In genomic region chr2:12714391-12715221, GRCh38 we compare ENCODE assay signal across 9 cellular contexts. TPM values are rescaled to one million over a fixed set of nuclear protein-coding genes. Genes with fewer than 3 reads are reported as not detected.
DNase-seq lines count a peak whose midpoint lies in the region; ATAC-seq and TF ChIP-seq lines count a peak whose summit lies in the region.
"Had no signal": no experiment of that assay in that cellular context is flagged by ENCODE, and none has a peak within 500 bp of the region (broad histone marks: within the 10 kb centered on the region; RNA-seq: fewer than 3 reads in every experiment).

No MANE protein-coding gene starts in this region.

- H3K9me3 ChIP-seq in right atrium auricular region (no peaks in the 10 kb centered on the region), mesodermal cell (ENCODE audit: control insufficient read depth, low read length) (no peaks in the 10 kb centered on the region), aorta (ENCODE audit: control insufficient read depth, low read length) (no peaks in the 10 kb centered on the region)

- H3K27ac ChIP-seq in right atrium auricular region, result peak overlapping the region; percentile 93 to 98
- H3K27ac ChIP-seq in mesodermal cell (ENCODE audit: low read depth, low read length, severe bottlenecking), result peak overlapping the region; percentile 43
- H3K27ac ChIP-seq in aorta (ENCODE audit: low read depth in 1 of 2, low read length in 2 of 2), result peak overlapping the region; percentile 77 to 92

- intact Hi-C loops in left cardiac atrium (cut with DNase I) (loop anchor here (5.0 to 10.0 kb wide), 6 partner anchors 170 to 882 kb away; no protein-coding TSS in a partner anchor), aorta (cut with DNase I) (loop anchor here (2.0 to 10.0 kb wide), 14 partner anchors 100 to 852 kb away; no protein-coding TSS in a partner anchor)

- WGBS in mesodermal cell (ENCODE audit: insufficient coverage in 2 of 2), 2 experiments, result 85% methylated on average over 7 to 9 of the region's 10 CpGs
- 3 to 7% methylated on average over 10 of the region's 10 CpGs for WGBS in aorta, 2 donors

- H3K4me1 ChIP-seq in right atrium auricular region (peaks cover 0 to 20% of the 10 kb centered on the region in 2 donors), mesodermal cell (ENCODE audit: control insufficient read depth, insufficient read depth, low read length, poor library complexity, severe bottlenecking) (peaks cover 11% of the 10 kb centered on the region), aorta (ENCODE audit: control insufficient read depth in 1 of 2, insufficient read depth in 2 of 2, low read length in 2 of 2) (no peaks in the 10 kb centered on the region)

- H3K27me3 ChIP-seq in right atrium auricular region (no peaks in the 10 kb centered on the region), aorta (ENCODE audit: control insufficient read depth in 1 of 2, insufficient read depth in 2 of 2, low read length in 1 of 2) (no peaks in the 10 kb centered on the region)

- DNase-seq in right atrium auricular region (ENCODE audit: low spot score) (no peak), left cardiac atrium (no peak), cardiac fibroblast (ENCODE audit: low read depth in 2 of 2) (peak; percentile 69 to 73), aorta (peak in 1 of 2 donors; percentile 63), activated gamma-delta T cell (lab: John Stamatoyannopoulos, UW) (no peak), NCI-H774 (lab: John Stamatoyannopoulos, UW) (no peak), NCI-H2196 (lab: John Stamatoyannopoulos, UW; ENCODE audit: unreplicated experiment) (no peak)
- DNase-seq: islet precursor cell had no signal

- H3K4me3 ChIP-seq in right atrium auricular region (no peak overlapping the region), cardiac fibroblast (replicated peaks in 1 of 2; ENCODE audit: low read depth in 2 of 2, low read length in 2 of 2) (no peak overlapping the region), mesodermal cell (ENCODE audit: extremely low read depth, insufficient read depth, low read length, poor library complexity, severe bottlenecking) (no peak overlapping the region), aorta (ENCODE audit: low read length in 2 of 2) (no peak overlapping the region)

- no peak for TF ChIP-seq CTCF in right atrium auricular region (IDR thresholded peaks at IDR 0.05)
- no peak for TF ChIP-seq CTCF in cardiac fibroblast (IDR thresholded peaks at IDR 0.05; ENCODE audit: low read depth, low read length)

- H3K36me3 ChIP-seq in right atrium auricular region (no peaks in the 10 kb centered on the region), mesodermal cell (ENCODE audit: control insufficient read depth, insufficient read depth, low read length) (no peaks in the 10 kb centered on the region), aorta (ENCODE audit: control insufficient read depth in 1 of 2, insufficient read depth in 2 of 2, low read length in 1 of 2) (no peaks in the 10 kb centered on the region)

- ATAC-seq in left cardiac atrium (no peak), aorta (ENCODE audit: low FRiP score) (peak; percentile 65)

RNA-seq across cellular contexts. Expression of gene TRIB2, which starts 2.1 kb away (rescaled TPM):
- total RNA-seq in right atrium auricular region (10 to 100 TPM; 33.5 to 55.7 TPM), left cardiac atrium (10 to 100 TPM; 32.5 to 43.6 TPM), aorta (10 to 100 TPM; 39.7 to 63.4 TPM)
- 91.9 TPM for polyA plus RNA-seq in mesodermal cell (2013, experiment 1 of 2)
- 78.5 TPM for polyA plus RNA-seq in mesodermal cell (2013, experiment 2 of 2)
- 10 to 100 TPM; 23.3 to 75.7 TPM for polyA plus RNA-seq in aorta

Comparison
In these comparisons a context has a peak if more than half of its experiments do, and no peak if none do; other contexts are left out.
1. DNase-seq: peak in cardiac fibroblast (2 of 2); none in right atrium auricular region (single experiment), left cardiac atrium (single experiment), activated gamma-delta T cell (single experiment), NCI-H774 (single experiment) and NCI-H2196 (single experiment).
2. H3K27ac ChIP-seq: peak in every context shown above with its lines; median percentile 96 in right atrium auricular region; 84 in aorta; 43 in mesodermal cell.